ENCODE assay signal across 8 cellular contexts in genomic region chr12:53180270-53180930, GRCh38. TPM values are rescaled to one million over a fixed set of nuclear protein-coding genes. Genes with fewer than 3 reads are reported as not detected.
DNase-seq lines count a peak whose midpoint lies in the region; ATAC-seq and TF ChIP-seq lines count a peak whose summit lies in the region.

Gene CSAD, minus strand, starts transcription at chr12:53180925. Its CDS starts 7,455 bp downstream, at chr12:53173470.
Gene ZNF740, plus strand, starts transcription at chr12:53180722. Its CDS starts 1,262 bp downstream, at chr12:53181984.

- H3K4me1 Mint-ChIP-seq in activated naive CD8-positive, alpha-beta T cell (ENCODE audit: low read depth) = peaks cover 52% of the 10 kb centered on the region
- H3K4me1 Mint-ChIP-seq in osteocyte (ENCODE audit: unreplicated experiment) = peaks cover 39% of the 10 kb centered on the region

- peaks cover 8% of the 10 kb centered on the region for H3K36me3 Mint-ChIP-seq in activated naive CD8-positive, alpha-beta T cell
- peaks cover 23% of the 10 kb centered on the region for H3K36me3 Mint-ChIP-seq in osteocyte (ENCODE audit: unreplicated experiment)

- peaks cover 11% of the 10 kb centered on the region for H3K36me3 ChIP-seq in thoracic aorta

- no peaks in the 10 kb centered on the region for H3K27me3 ChIP-seq in thoracic aorta (replicated peaks; ENCODE audit: insufficient read depth)

- H3K9me3 Mint-ChIP-seq in activated naive CD8-positive, alpha-beta T cell (ENCODE audit: low read depth) = no peaks in the 10 kb centered on the region
- no peaks in the 10 kb centered on the region for H3K9me3 Mint-ChIP-seq in osteocyte (ENCODE audit: unreplicated experiment)

- H3K27ac Mint-ChIP-seq in activated naive CD8-positive, alpha-beta T cell = peak within 1 kb of the TSS; percentile 96
- peak within 1 kb of the TSS; percentile 98 for H3K27ac Mint-ChIP-seq in osteocyte (ENCODE audit: unreplicated experiment)

- intact Hi-C loops in head of caudate nucleus (cut with DNase I) = loop anchor here (5.0 kb wide), 1 partner anchor 133 kb away; no protein-coding TSS in a partner anchor

- H3K27ac ChIP-seq in thoracic aorta = peak within 1 kb of the TSS; percentile 85 to 94

- peak within 1 kb of the TSS; percentile 97 for H3K4me3 Mint-ChIP-seq in activated naive CD8-positive, alpha-beta T cell
- peak within 1 kb of the TSS; percentile 89 for H3K4me3 Mint-ChIP-seq in osteocyte (ENCODE audit: unreplicated experiment)

- H3K4me3 ChIP-seq in thoracic aorta = peak within 1 kb of the TSS; percentile 87

- H3K9me3 ChIP-seq in thoracic aorta = no peaks in the 10 kb centered on the region

- peaks cover 33 to 55% of the 10 kb centered on the region in 2 donors for H3K4me1 ChIP-seq in thoracic aorta (ENCODE audit: control insufficient read depth in 1 of 2, low read depth in 2 of 2)

- H3K27me3 Mint-ChIP-seq in activated naive CD8-positive, alpha-beta T cell = no peaks in the 10 kb centered on the region
- no peaks in the 10 kb centered on the region for H3K27me3 Mint-ChIP-seq in osteocyte (ENCODE audit: unreplicated experiment)

- ATAC-seq in HG02642 (IDR thresholded peaks at IDR 0.05; ENCODE audit: poor library complexity, unreplicated experiment) (peak; percentile 95), thoracic aorta (ENCODE audit: insufficient number of reproducible peaks, low FRiP score, low read depth) (peak; percentile 68)

- peak; percentile 99 for DNase-seq in GM10266 (ENCODE audit: extremely low spot score)
- DNase-seq in NCI-H1105 treated with DMSO at 0.1 percent for 48 hours (lab: John Stamatoyannopoulos, UW) = peak; percentile 86
- DNase-seq in SKM-1 treated with dmso at 0.1 percent for 144 hours (lab: John Stamatoyannopoulos, UW; ENCODE audit: unreplicated experiment) = peak; percentile 82
- DNase-seq in head of caudate nucleus = peak; percentile 93 to 99 (median 98)
- peak; percentile 99 for DNase-seq in osteocyte (ENCODE audit: extremely low spot score, unreplicated experiment)
- peak; percentile 92 for DNase-seq in thoracic aorta (ENCODE audit: low spot score)

- TF ChIP-seq CTCF in GM10266 (IDR thresholded peaks at IDR 0.05; ENCODE audit: control insufficient read depth, insufficient read depth, low read depth, missing control alignments) (no peak), osteocyte (IDR thresholded peaks at IDR 0.05) (no peak), thoracic aorta (IDR thresholded peaks at IDR 0.05) (no peak)

RNA-seq across cellular contexts. Expression of gene CSAD, which starts in this region (rescaled TPM):
- total RNA-seq in osteocyte = 45.0 and 47.0 TPM in 2 replicates
- total RNA-seq in thoracic aorta = 10 to 100 TPM; 70.8 to 89.5 TPM

RNA-seq across cellular contexts. Expression of gene ZNF740, which starts in this region (rescaled TPM):
- total RNA-seq in osteocyte = 39.6 and 55.4 TPM in 2 replicates
- total RNA-seq in thoracic aorta = 10 to 100 TPM; 22.2 to 28.4 TPM

Comparison
In these comparisons a context has a peak if more than half of its experiments do, and no peak if none do; other contexts are left out.
1. Peak in every context shown above with its lines: DNase-seq, ATAC-seq, H3K4me3 ChIP-seq and H3K27ac ChIP-seq.